12 cellular contexts compared by ENCODE assay signal in the genomic region with DNA sequence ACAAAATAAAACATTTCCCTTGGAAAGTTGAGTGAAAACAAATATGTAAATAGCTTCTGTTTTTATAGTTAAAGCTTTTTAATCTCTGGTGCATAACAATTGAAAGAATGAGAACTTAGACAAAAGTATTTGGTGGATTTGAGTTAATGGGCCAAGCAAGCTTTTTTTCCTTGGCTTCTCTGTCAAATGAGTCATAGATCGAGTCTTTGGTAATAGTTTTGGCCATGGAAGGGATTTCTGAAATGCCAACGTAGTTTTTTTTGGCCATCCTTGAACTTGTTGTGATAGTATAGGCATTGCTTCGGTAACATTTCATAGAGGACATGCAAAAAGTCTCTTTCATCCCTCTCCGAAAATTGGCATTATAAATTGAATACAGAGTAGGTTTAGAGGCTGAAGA. TPM values are rescaled to one million over a fixed set of nuclear protein-coding genes. Genes with fewer than 3 reads are reported as not detected.
A peak's percentile ranks its signal among the peaks of the same experiment; 100 is the strongest.
DNase-seq lines count a peak whose midpoint lies in the region; TF ChIP-seq lines count a peak whose summit lies in the region.
"Had no signal": no experiment of that assay in that cellular context is flagged by ENCODE, and none has a peak within 500 bp of the region (broad histone marks: within the 10 kb centered on the region; RNA-seq: fewer than 3 reads in every experiment).

No MANE protein-coding gene starts in this region.

- TF ChIP-seq CTCF in ascending aorta (IDR thresholded peaks at IDR 0.05) (no peak), foreskin fibroblast (IDR thresholded peaks at IDR 0.05; ENCODE audit: low read depth, low read length) (no peak)

- DNase-seq in HT1080 (ENCODE audit: low read depth) (peak; percentile 39), ascending aorta (ENCODE audit: low spot score in 2 of 2) (no peak), foreskin fibroblast (peak; percentile 45 to 79), GDM1 (lab: John Stamatoyannopoulos, UW) (no peak), C1 segment of cervical spinal cord (lab: John Stamatoyannopoulos, UW) (no peak), H4 (ENCODE audit: low spot score) (no peak), NCI-H1048 (lab: John Stamatoyannopoulos, UW) (no peak)
- DNase-seq: DMS79 treated with DMSO at 0.1 percent for 48 hours, Kasumi-1, NCI-H2227 treated with DMSO at 0.1 percent for 48 hours had no signal

- H3K27me3 ChIP-seq in ascending aorta, result no peaks in the 10 kb centered on the region
- H3K27me3 ChIP-seq: cardiac muscle cell had no signal

- no peaks in the 10 kb centered on the region for H3K9me3 ChIP-seq in ascending aorta

- H3K4me3 ChIP-seq in ascending aorta (peak overlapping the region; percentile 13 to 26), foreskin fibroblast (ENCODE audit: low read depth in 1 of 2, low read length in 2 of 2) (no peak overlapping the region)
- H3K4me3 ChIP-seq: cardiac muscle cell, lung had no signal

- H3K4me1 ChIP-seq in ascending aorta, result peaks cover 5 to 20% of the 10 kb centered on the region in 2 donors

- intact Hi-C loops in ascending aorta (cut with DNase I), result no loop called here

- H3K27ac ChIP-seq in ascending aorta, result peak overlapping the region in 1 of 2 donors; percentile 17
- H3K27ac ChIP-seq: cardiac muscle cell had no signal

- H3K36me3 ChIP-seq in ascending aorta, result no peaks in the 10 kb centered on the region
- H3K36me3 ChIP-seq: cardiac muscle cell had no signal

RNA-seq across cellular contexts. Expression of gene GPR19, which starts 34.9 kb away (rescaled TPM):
- total RNA-seq in HT1080 (2014; rRNA removed; shearing (Covaris generic)), result 0.37 and 0.73 TPM in 2 replicates
- 0.41 and 0.94 TPM in 2 replicates for polyA plus RNA-seq in HT1080 (2015; cell fraction: cytosol; rRNA removed)
- 1.2 and 3.3 TPM in 2 replicates for polyA plus RNA-seq in HT1080 (2015; cell fraction: nucleus; rRNA removed)
- not detected for total RNA-seq in ascending aorta
- total RNA-seq in H4 (2014; rRNA removed; shearing (Covaris generic)), result 0.88 and 3.9 TPM in 2 replicates

RNA-seq across cellular contexts. Expression of gene CREBL2, which starts 49.4 kb away (rescaled TPM):
- total RNA-seq in HT1080 (2014; rRNA removed; shearing (Covaris generic)), result 25.4 and 26.8 TPM in 2 replicates
- 19.9 and 20.5 TPM in 2 replicates for polyA plus RNA-seq in HT1080 (2015; cell fraction: cytosol; rRNA removed)
- 10.3 and 11.8 TPM in 2 replicates for polyA plus RNA-seq in HT1080 (2015; cell fraction: nucleus; rRNA removed)
- 19.4 TPM for total RNA-seq in ascending aorta
- total RNA-seq in H4 (2014; rRNA removed; shearing (Covaris generic)), result 29.9 and 35.4 TPM in 2 replicates

RNA-seq across cellular contexts. Expression of gene CDKN1B, which starts 56.1 kb away (rescaled TPM):
- total RNA-seq in HT1080 (2014; rRNA removed; shearing (Covaris generic)), result 18.9 and 24.0 TPM in 2 replicates
- 16.8 and 18.8 TPM in 2 replicates for polyA plus RNA-seq in HT1080 (2015; cell fraction: cytosol; rRNA removed)
- 24.8 and 27.6 TPM in 2 replicates for polyA plus RNA-seq in HT1080 (2015; cell fraction: nucleus; rRNA removed)
- 65.1 TPM for total RNA-seq in ascending aorta
- total RNA-seq in H4 (2014; rRNA removed; shearing (Covaris generic)), result 22.8 and 27.3 TPM in 2 replicates

Comparison
In these comparisons a context has a peak if more than half of its experiments do, and no peak if none do; other contexts are left out.
1. DNase-seq: peak in HT1080 (single experiment) and foreskin fibroblast (2 of 2); none in ascending aorta (0 of 2), GDM1 (single experiment), C1 segment of cervical spinal cord (0 of 14), H4 (single experiment) and NCI-H1048 (single experiment).
2. H3K4me3 ChIP-seq: peak in ascending aorta (2 of 2); none in foreskin fibroblast (0 of 2).